Comparison of ENCODE assay signal across 1 cellular context in genomic region chr1:58816747-58817221, GRCh38.
TF ChIP-seq lines count a peak whose summit lies in the region.

No MANE protein-coding gene starts in this region.

TF ChIP-seq in K562, 482 proteins besides CTCF, POLR2A, EP300 and RAD21 (continued from another document):
- TF ChIP-seq ZBTB9 (CRISPR knock-in tag; IDR thresholded peaks at IDR 0.05) (0 out of 2 replicates have a peak, but pooled peaks have one; percentile 2), ZNF174 (CRISPR knock-in tag; IDR thresholded peaks at IDR 0.05) (0 out of 2 replicates have a peak, but pooled peaks have one; percentile 7), PBX2 (CRISPR knock-in tag; IDR thresholded peaks at IDR 0.05; ENCODE audit: low read depth) (no peak), PBX2 (tag; conservative IDR thresholded peaks at IDR 0.05; ENCODE audit: low read depth) (peak; percentile 50), KDM4B (IDR thresholded peaks at IDR 0.05; ENCODE audit: borderline replicate concordance in 2 of 2, low read depth in 1 of 2) (no peak), ZNF197 (CRISPR knock-in tag; IDR thresholded peaks at IDR 0.05; ENCODE audit: low read depth) (0 out of 2 replicates have a peak, but pooled peaks have one; percentile 3), ETV5 (CRISPR knock-in tag; IDR thresholded peaks at IDR 0.05; ENCODE audit: low read depth) (no peak), ZNF668 (CRISPR knock-in tag; IDR thresholded peaks at IDR 0.05) (peak; percentile 80; the same call in 1 of the 2 replicates), WHSC1 (IDR thresholded peaks at IDR 0.05; ENCODE audit: low read length) (no peak), ZNF175 (CRISPR knock-in tag; IDR thresholded peaks at IDR 0.05; ENCODE audit: low read depth) (peak; percentile 39; the same call in 1 of the 2 replicates), PTRF (tag; IDR thresholded peaks at IDR 0.05) (peak; percentile 51; the same call in 1 of the 2 replicates), NFRKB (IDR thresholded peaks at IDR 0.05; ENCODE audit: low read depth) (peak; percentile 19; the same call in 1 of the 2 replicates), PRDM10 (IDR thresholded peaks at IDR 0.05; ENCODE audit: partially characterized antibody) (no peak)
